In the genomic region with DNA sequence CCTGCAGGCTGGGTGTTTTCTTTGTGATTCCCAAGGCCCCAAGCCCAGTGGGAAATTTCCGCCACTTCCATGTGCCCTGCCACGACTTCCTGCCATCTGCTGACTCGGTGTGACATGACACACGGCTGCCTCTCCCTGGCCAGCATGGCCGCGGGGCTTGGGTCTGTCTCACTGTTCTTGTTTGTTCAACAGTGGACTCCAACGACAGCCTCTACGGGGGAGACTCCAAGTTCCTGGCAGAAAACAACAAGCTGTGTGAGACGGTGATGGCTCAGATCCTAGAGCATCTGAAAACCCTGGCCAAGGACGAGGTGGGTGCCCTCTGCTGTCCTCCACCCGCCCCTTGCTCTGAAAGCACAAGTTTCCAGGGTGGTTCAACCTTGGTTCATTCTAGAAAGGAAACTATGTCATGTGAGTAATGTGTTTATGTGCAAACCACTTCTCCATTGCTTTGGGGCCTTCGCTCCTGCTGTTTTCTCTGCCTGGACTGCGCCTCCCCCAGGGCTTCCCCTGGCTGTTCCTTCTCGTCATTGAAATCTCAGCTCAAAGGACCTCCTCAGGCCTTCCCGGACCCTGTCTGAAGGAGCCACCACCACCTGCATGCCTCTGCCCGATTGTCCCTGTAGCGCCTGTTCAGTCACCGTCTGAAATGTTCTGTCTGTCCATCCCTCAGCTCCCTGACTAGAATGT, we compare ENCODE assay signal across 11 cellular contexts. TPM values are rescaled to one million over a fixed set of nuclear protein-coding genes. Genes with fewer than 3 reads are reported as not detected.
DNase-seq lines count a peak whose midpoint lies in the region; ATAC-seq and TF ChIP-seq lines count a peak whose summit lies in the region.
"Had no signal": no experiment of that assay in that cellular context is flagged by ENCODE, and none has a peak within 500 bp of the region (broad histone marks: within the 10 kb centered on the region; RNA-seq: fewer than 3 reads in every experiment).

No MANE protein-coding gene starts in this region.

- WGBS in adrenal gland, 4 donors: 40 to 48% (median 44%) methylated on average over 15 to 18 of the region's 18 CpGs

- peak overlapping the region in 4 of 5 donors; percentile 45 to 83 (median 68) for H3K27ac ChIP-seq in adrenal gland
- peak overlapping the region; percentile 65 for H3K27ac ChIP-seq in left ventricle myocardium inferior (replicated peaks)
- H3K27ac ChIP-seq in skin epidermis: peak overlapping the region in 13 of 21 experiments; percentile 15 to 73 (median 36)
- H3K27ac ChIP-seq: cardiac muscle cell had no signal

- no peak overlapping the region for H3K4me3 ChIP-seq in adrenal gland
- no peak overlapping the region for H3K4me3 ChIP-seq in left ventricle myocardium inferior
- H3K4me3 ChIP-seq in skin epidermis: no peak overlapping the region
- H3K4me3 ChIP-seq: cardiac muscle cell had no signal

- TF ChIP-seq CTCF in adrenal gland (IDR thresholded peaks at IDR 0.05) (no peak), left ventricle myocardium inferior (IDR thresholded peaks at IDR 0.05; ENCODE audit: borderline replicate concordance) (no peak)

- H3K4me1 ChIP-seq in adrenal gland (replicated peaks in 1 of 2) (peaks cover 21 to 31% of the 10 kb centered on the region in 2 donors), left ventricle myocardium inferior (peaks cover 35% of the 10 kb centered on the region)

- no peak for ATAC-seq in GM18505 (IDR thresholded peaks at IDR 0.05; ENCODE audit: unreplicated experiment)

- H3K36me3 ChIP-seq in adrenal gland (replicated peaks in 1 of 2) (peaks cover 0 to 18% of the 10 kb centered on the region in 2 donors), left ventricle myocardium inferior (peaks cover 49% of the 10 kb centered on the region)
- H3K36me3 ChIP-seq: cardiac muscle cell had no signal

- H3K9me3 ChIP-seq in adrenal gland (replicated peaks in 1 of 3): no peaks in the 10 kb centered on the region
- H3K9me3 ChIP-seq in left ventricle myocardium inferior (replicated peaks): no peaks in the 10 kb centered on the region

- no peaks in the 10 kb centered on the region for H3K27me3 ChIP-seq in adrenal gland
- H3K27me3 ChIP-seq in left ventricle myocardium inferior (ENCODE audit: low read depth): no peaks in the 10 kb centered on the region
- H3K27me3 ChIP-seq: cardiac muscle cell had no signal

- peak in 1 of 2 donors; percentile 7 for TF ChIP-seq POLR2A in adrenal gland (IDR thresholded peaks at IDR 0.05)
- no peak for TF ChIP-seq POLR2A in GM18505 (IDR thresholded peaks at IDR 0.05; ENCODE audit: borderline replicate concordance, extremely low read depth, insufficient read depth, insufficient read length)

- intact Hi-C loops in adrenal gland (cut with DNase I) (no loop called here), left ventricle myocardium inferior (cut with micrococcal nuclease) (no loop called here)

- DNase-seq in HT1080 (ENCODE audit: low read depth): peak; percentile 67
- DNase-seq in adrenal gland: peak; percentile 56 to 75 (median 71)
- no peak for DNase-seq in left ventricle myocardium inferior
- no peak for DNase-seq in NCI-H82 (lab: John Stamatoyannopoulos, UW)
- no peak for DNase-seq in islet precursor cell
- DNase-seq: foreskin melanocyte, NCI-H774, small intestine had no signal

RNA-seq across cellular contexts. Expression of a gene that starts 26.7 kb away (rescaled TPM):
- total RNA-seq in HT1080 (2014; rRNA removed; shearing (Covaris generic)): 16.3 and 29.4 TPM in 2 replicates
- 31.0 and 34.4 TPM in 2 replicates for polyA plus RNA-seq in HT1080 (2015; cell fraction: cytosol; rRNA removed)
- polyA plus RNA-seq in HT1080 (2015; cell fraction: nucleus; rRNA removed): 40.3 and 48.1 TPM in 2 replicates
- total RNA-seq in adrenal gland: 10 to 100 TPM in 7 of 8 donors, 1 to 10 TPM in 1; 8.1 to 17.7 (median 11.5) TPM
- 10 to 100 TPM; 13.5 to 30.6 (median 26.5) TPM for polyA plus RNA-seq in adrenal gland
- 6.7 TPM for total RNA-seq in left ventricle myocardium inferior

RNA-seq across cellular contexts. Expression of a gene that starts 26.8 kb away (rescaled TPM):
- 3.1 and 3.2 TPM in 2 replicates for total RNA-seq in HT1080 (2014; rRNA removed; shearing (Covaris generic))
- 3.7 and 4.0 TPM in 2 replicates for polyA plus RNA-seq in HT1080 (2015; cell fraction: cytosol; rRNA removed)
- polyA plus RNA-seq in HT1080 (2015; cell fraction: nucleus; rRNA removed): 3.5 and 4.8 TPM in 2 replicates
- total RNA-seq in adrenal gland: 10 to 100 TPM in 7 of 8 donors, 1 to 10 TPM in 1; 8.2 to 35.2 (median 14.4) TPM
- polyA plus RNA-seq in adrenal gland: 10 to 100 TPM; 14.7 to 18.3 (median 16.7) TPM
- 6.0 TPM for total RNA-seq in left ventricle myocardium inferior

Comparison
In these comparisons a context has a peak if more than half of its experiments do, and no peak if none do; other contexts are left out.
1. DNase-seq: peak in HT1080 (single experiment) and adrenal gland (7 of 7); none in left ventricle myocardium inferior (single experiment), NCI-H82 (single experiment) and islet precursor cell (single experiment).
2. Peak in every context shown above with its lines, with median percentiles within 50 percentile points of each other: H3K27ac ChIP-seq.